ENCODE assay signal across 11 cellular contexts in genomic region chr5:75366787-75367186, GRCh38. TPM values are rescaled to one million over a fixed set of nuclear protein-coding genes. Genes with fewer than 3 reads are reported as not detected.
DNase-seq lines count a peak whose midpoint lies in the region; ATAC-seq and TF ChIP-seq lines count a peak whose summit lies in the region.
"Had no signal": no experiment of that assay in that cellular context is flagged by ENCODE, and none has a peak within 500 bp of the region (broad histone marks: within the 10 kb centered on the region; RNA-seq: fewer than 3 reads in every experiment).

No MANE protein-coding gene starts in this region.

- intact Hi-C loops in activated CD4-positive, alpha-beta T cell treated with anti-CD3 and anti-CD28 coated beads for 36 hours (cut with DNase I, micrococcal nuclease): no loop called here

- H3K9me3 Mint-ChIP-seq in activated CD4-positive, alpha-beta T cell treated with anti-CD3 and anti-CD28 coated beads for 36 hours (ENCODE audit: low read depth): no peaks in the 10 kb centered on the region
- H3K9me3 Mint-ChIP-seq in activated CD4-positive, alpha-beta T cell treated with anti-CD3 and anti-CD28 coated beads, Interleukin-2, amount 10 ng/mL, durations not matched to agents 7 days and 5 days: no peaks in the 10 kb centered on the region
- H3K9me3 Mint-ChIP-seq in osteocyte (ENCODE audit: unreplicated experiment): no peaks in the 10 kb centered on the region

- peaks cover 7% of the 10 kb centered on the region for H3K4me1 Mint-ChIP-seq in activated CD4-positive, alpha-beta T cell treated with anti-CD3 and anti-CD28 coated beads for 36 hours
- peaks cover 4% of the 10 kb centered on the region for H3K4me1 Mint-ChIP-seq in activated CD4-positive, alpha-beta T cell treated with anti-CD3 and anti-CD28 coated beads, Interleukin-2, amount 10 ng/mL, durations not matched to agents 7 days and 5 days
- H3K4me1 Mint-ChIP-seq in osteocyte (ENCODE audit: unreplicated experiment): peaks cover 6% of the 10 kb centered on the region

- CTCF ChIA-PET in activated CD4-positive, alpha-beta T cell treated with anti-CD3 and anti-CD28 coated beads for 36 hours (lab: Charles Lee): no interaction called here
- CTCF ChIA-PET in activated CD4-positive, alpha-beta T cell treated with anti-CD3 and anti-CD28 coated beads, Interleukin-2, amount 10 ng/mL, durations not matched to agents 7 days and 5 days (lab: Charles Lee): no interaction called here

- no peak for DNase-seq in activated CD4-positive, alpha-beta T cell treated with anti-CD3 and anti-CD28 coated beads for 36 hours
- DNase-seq in activated CD4-positive, alpha-beta T cell treated with anti-CD3 and anti-CD28 coated beads, Interleukin-2, amount 10 ng/mL, durations not matched to agents 7 days and 5 days: no peak
- DNase-seq in osteocyte (ENCODE audit: extremely low spot score, unreplicated experiment) (no peak), NCI-H2107 treated with DMSO at 0.1 percent for 48 hours (lab: John Stamatoyannopoulos, UW; ENCODE audit: unreplicated experiment) (no peak), NCI-H2227 (lab: John Stamatoyannopoulos, UW; ENCODE audit: unreplicated experiment) (no peak), SIG-M5 treated with dmso at 0.1 percent for 504 hours (lab: John Stamatoyannopoulos, UW; ENCODE audit: unreplicated experiment) (no peak)
- DNase-seq: 8988T; activated CD4-positive, CD25-positive, alpha-beta regulatory T cell; NCI-H1436 had no signal

- H3K4me3 Mint-ChIP-seq in activated CD4-positive, alpha-beta T cell treated with anti-CD3 and anti-CD28 coated beads for 36 hours: no peak overlapping the region
- no peak overlapping the region for H3K4me3 Mint-ChIP-seq in activated CD4-positive, alpha-beta T cell treated with anti-CD3 and anti-CD28 coated beads, Interleukin-2, amount 10 ng/mL, durations not matched to agents 7 days and 5 days
- no peak overlapping the region for H3K4me3 Mint-ChIP-seq in osteocyte (ENCODE audit: unreplicated experiment)

- peaks cover 2% of the 10 kb centered on the region for H3K36me3 Mint-ChIP-seq in activated CD4-positive, alpha-beta T cell treated with anti-CD3 and anti-CD28 coated beads for 36 hours (ENCODE audit: low read depth)
- H3K36me3 Mint-ChIP-seq in activated CD4-positive, alpha-beta T cell treated with anti-CD3 and anti-CD28 coated beads, Interleukin-2, amount 10 ng/mL, durations not matched to agents 7 days and 5 days (ENCODE audit: low read depth): peaks cover 5% of the 10 kb centered on the region
- H3K36me3 Mint-ChIP-seq in osteocyte (ENCODE audit: unreplicated experiment): peaks cover 11% of the 10 kb centered on the region

- no peaks in the 10 kb centered on the region for H3K27me3 Mint-ChIP-seq in activated CD4-positive, alpha-beta T cell treated with anti-CD3 and anti-CD28 coated beads for 36 hours
- no peaks in the 10 kb centered on the region for H3K27me3 Mint-ChIP-seq in activated CD4-positive, alpha-beta T cell treated with anti-CD3 and anti-CD28 coated beads, Interleukin-2, amount 10 ng/mL, durations not matched to agents 7 days and 5 days
- H3K27me3 Mint-ChIP-seq in osteocyte (ENCODE audit: unreplicated experiment): no peaks in the 10 kb centered on the region

- TF ChIP-seq CTCF in osteocyte (IDR thresholded peaks at IDR 0.05): no peak

- H3K27ac Mint-ChIP-seq in activated CD4-positive, alpha-beta T cell treated with anti-CD3 and anti-CD28 coated beads for 36 hours: no peak overlapping the region
- no peak overlapping the region for H3K27ac Mint-ChIP-seq in activated CD4-positive, alpha-beta T cell treated with anti-CD3 and anti-CD28 coated beads, Interleukin-2, amount 10 ng/mL, durations not matched to agents 7 days and 5 days
- H3K27ac Mint-ChIP-seq in osteocyte (ENCODE audit: unreplicated experiment): peak overlapping the region; percentile 40

- POLR2A ChIA-PET in activated CD4-positive, alpha-beta T cell treated with anti-CD3 and anti-CD28 coated beads for 36 hours (lab: Charles Lee): no interaction called here
- POLR2A ChIA-PET in activated CD4-positive, alpha-beta T cell treated with anti-CD3 and anti-CD28 coated beads, Interleukin-2, amount 10 ng/mL, durations not matched to agents 7 days and 5 days (lab: Charles Lee): no interaction called here

- ATAC-seq in activated CD4-positive, alpha-beta T cell treated with anti-CD3 and anti-CD28 coated beads for 36 hours: peak; percentile 51
- ATAC-seq in GM21528 (IDR thresholded peaks at IDR 0.05; ENCODE audit: low FRiP score, unreplicated experiment): peak; percentile 76
- peak; percentile 59 for ATAC-seq in HG03108 (IDR thresholded peaks at IDR 0.05; ENCODE audit: unreplicated experiment)

RNA-seq across cellular contexts. Expression of gene HMGCR, which starts 29.8 kb away (rescaled TPM):
- total RNA-seq in activated CD4-positive, alpha-beta T cell treated with anti-CD3 and anti-CD28 coated beads for 36 hours: 10 to 100 TPM; 36.1 to 51.1 TPM
- 10 to 100 TPM; 49.4 to 51.1 TPM for total RNA-seq in activated CD4-positive, alpha-beta T cell treated with anti-CD3 and anti-CD28 coated beads, Interleukin-2, amount 10 ng/mL, durations not matched to agents 7 days and 5 days
- 44.7 and 50.3 TPM in 2 replicates for total RNA-seq in osteocyte
